Comparison of ENCODE assay signal across 23 cellular contexts in genomic region chr7:7002416-7003062, GRCh38.
DNase-seq lines count a peak whose midpoint lies in the region; ATAC-seq lines count a peak whose summit lies in the region.
"Had no signal": no experiment of that assay in that cellular context is flagged by ENCODE, and none has a peak within 500 bp of the region (broad histone marks: within the 10 kb centered on the region; RNA-seq: fewer than 3 reads in every experiment).

No MANE protein-coding gene starts in this region.

- ATAC-seq in Right ventricle myocardium superior (ENCODE audit: poor library complexity): no peak
- ATAC-seq: activated T-cell treated with anti-CD3 and anti-CD28 coated beads, Interleukin-2, amount 50 U/mL, for 72 hours; HepG2 had no signal

- DNase-seq in DMS153 treated with DMSO at 0.1 percent for 48 hours (lab: John Stamatoyannopoulos, UW; ENCODE audit: unreplicated experiment) (peak; percentile 69), NCI-H82 treated with DMSO at 0.1 percent for 48 hours (lab: John Stamatoyannopoulos, UW; ENCODE audit: unreplicated experiment) (peak; percentile 47), iPS DF 4.7 (ENCODE audit: extremely low read depth, low spot score) (peak; percentile 51), NCI-H1092 treated with DMSO at 0.1 percent for 48 hours (lab: John Stamatoyannopoulos, UW) (no peak), Right ventricle myocardium superior (no peak), hepatic stellate cell (ENCODE audit: low spot score) (no peak)
- DNase-seq: activated CD4-positive, alpha-beta T cell treated with anti-CD3 and anti-CD28 coated beads, Interleukin-2, amount 50 U/mL, for 4 hours; activated naive CD4-positive, alpha-beta T cell treated with Interleukin-2 at 50 U/mL for 16 hours; activated T-cell treated with anti-CD3 and anti-CD28 coated beads, Interleukin-2, amount 50 U/mL, for 72 hours; cerebellar nuclear complex; DMS79; GF-D8; MV-4-11; NCI-H1930; NCI-H510A treated with DMSO at 0.1 percent for 48 hours; stimulated activated CD4-positive, alpha-beta T cell treated with anti-CD3 and anti-CD28 coated beads, Interleukin-2, amount 100 ng/mL, for 24 hours; T-helper 1 cell; upper lobe of left lung had no signal

- H3K9me3 ChIP-seq in HUES6 (ENCODE audit: control insufficient read depth, insufficient read depth, low read depth, low read length): peaks cover 20% of the 10 kb centered on the region

- H3K27me3 ChIP-seq in HUES6 (ENCODE audit: control insufficient read depth, insufficient read depth, low read length): no peaks in the 10 kb centered on the region
- H3K27me3 ChIP-seq: right atrium auricular region, upper lobe of left lung had no signal

- no peaks in the 10 kb centered on the region for H3K36me3 ChIP-seq in HUES6 (ENCODE audit: control insufficient read depth, insufficient read depth, low read length)
- H3K36me3 ChIP-seq: right atrium auricular region, upper lobe of left lung had no signal

- peak overlapping the region; percentile 44 for H3K27ac ChIP-seq in HUES6 (ENCODE audit: low read depth, low read length)
- H3K27ac ChIP-seq: right atrium auricular region, RWPE1, upper lobe of left lung had no signal

- no peak overlapping the region for H3K4me3 ChIP-seq in HUES6 (ENCODE audit: low read depth, low read length)
- H3K4me3 ChIP-seq: right atrium auricular region, smooth muscle cell, upper lobe of left lung had no signal

- peaks cover 28% of the 10 kb centered on the region for H3K4me1 ChIP-seq in HUES6 (ENCODE audit: control insufficient read depth, insufficient read depth, low read length)
- H3K4me1 ChIP-seq: right atrium auricular region had no signal

- intact Hi-C loops in Right ventricle myocardium superior (cut with DNase I): no loop called here

- no peak overlapping the region for H3K9ac ChIP-seq in HUES6 (ENCODE audit: low read length)

Comparison
In these comparisons a context has a peak if more than half of its experiments do, and no peak if none do; other contexts are left out.
1. DNase-seq: peak in DMS153 treated with DMSO at 0.1 percent for 48 hours (single experiment), NCI-H82 treated with DMSO at 0.1 percent for 48 hours (single experiment) and iPS DF 4.7 (single experiment); none in NCI-H1092 treated with DMSO at 0.1 percent for 48 hours (single experiment), Right ventricle myocardium superior (single experiment) and hepatic stellate cell (single experiment).